18 cellular contexts compared by ENCODE assay signal in the genomic region with DNA sequence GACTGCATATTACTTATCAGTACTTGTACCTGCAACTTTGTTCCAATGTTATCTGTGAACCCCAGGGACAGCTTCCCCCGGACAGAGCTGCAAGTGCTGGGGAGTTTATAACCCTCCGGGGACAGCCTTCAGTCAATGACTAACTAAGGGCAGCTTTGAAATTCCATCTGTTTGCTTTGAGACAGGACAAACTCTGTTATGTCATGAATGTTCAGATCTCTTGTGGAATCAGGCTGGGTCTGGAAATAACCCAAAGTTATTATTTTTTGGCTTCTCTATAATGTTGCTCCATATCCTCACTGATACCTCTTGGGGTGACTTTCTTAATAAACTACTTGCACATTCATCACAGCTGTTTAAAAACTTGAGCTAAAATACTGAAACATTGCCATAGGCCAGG.
DNase-seq lines count a peak whose midpoint lies in the region; ATAC-seq, FAIRE-seq and TF ChIP-seq lines count a peak whose summit lies in the region.
"Had no signal": no experiment of that assay in that cellular context is flagged by ENCODE, and none has a peak within 500 bp of the region (broad histone marks: within the 10 kb centered on the region; RNA-seq: fewer than 3 reads in every experiment).

No MANE protein-coding gene starts in this region.

- ATAC-seq in A549 (no peak), IMR-90 (ENCODE audit: low read depth) (peak; percentile 21), GM19463 (IDR thresholded peaks at IDR 0.05; ENCODE audit: unreplicated experiment) (no peak)

- peaks cover 5 to 16% (median 8%) of the 10 kb centered on the region in 7 donors for H3K9me3 Mint-ChIP-seq in CD14-positive monocyte

- no peak overlapping the region for H2BK15ac ChIP-seq in IMR-90 (ENCODE audit: low read depth, low read length)

- 0% methylated on average over 2 of the region's 2 CpGs for WGBS in A549 (ENCODE audit: missing lambda C conversion rate)
- no CpG with 5 or more reads among the region's 2 CpGs for WGBS in IMR-90 (ENCODE audit: extremely low coverage in 2 of 2, insufficient read length in 1 of 2), 2 experiments
- 57% methylated on average over 2 of the region's 2 CpGs for whole genome bisulfite sequencing in esophagus muscularis mucosa

- no peak overlapping the region for H3K14ac ChIP-seq in IMR-90 (replicated peaks; ENCODE audit: low read depth, low read length)

- TF ChIP-seq CTCF in A549 (IDR thresholded peaks at IDR 0.05) (no peak), IMR-90 (conservative IDR thresholded peaks at IDR 0.05; ENCODE audit: low read depth, low read length) (no peak), esophagus muscularis mucosa (IDR thresholded peaks at IDR 0.05) (no peak), CD14-positive monocyte (IDR thresholded peaks at IDR 0.05) (no peak)

- H2BK120ac ChIP-seq in IMR-90 (ENCODE audit: low read depth, low read length) = no peak overlapping the region

- no peak overlapping the region for H2BK20ac ChIP-seq in IMR-90 (ENCODE audit: low read depth, low read length)

- H3K9ac ChIP-seq in IMR-90 (ENCODE audit: low read depth, low read length) = no peak overlapping the region

- no peak overlapping the region for H3K27ac Mint-ChIP-seq in CD14-positive monocyte
- H3K27ac Mint-ChIP-seq: CD4-positive, CD25-positive, alpha-beta regulatory T cell had no signal

- H3K36me3 ChIP-seq in IMR-90 (ENCODE audit: control insufficient read depth, insufficient read depth, low read length) = no peaks in the 10 kb centered on the region
- H3K36me3 ChIP-seq in esophagus muscularis mucosa = no peaks in the 10 kb centered on the region

- no peak for TF ChIP-seq EP300 in A549 (IDR thresholded peaks at IDR 0.05)
- TF ChIP-seq EP300 in esophagus muscularis mucosa (IDR thresholded peaks at IDR 0.05) = no peak

- no peak overlapping the region for H3K56ac ChIP-seq in IMR-90 (ENCODE audit: extremely low read depth, insufficient read depth, low read length)

- H3K4me3 ChIP-seq in A549 (no peak overlapping the region), IMR-90 (ENCODE audit: insufficient read depth, low read depth, low read length) (no peak overlapping the region), esophagus muscularis mucosa (no peak overlapping the region)

- H4K91ac ChIP-seq in IMR-90 (ENCODE audit: insufficient read depth, low read depth, low read length) = no peak overlapping the region

- H3K4me1 ChIP-seq in A549 = peaks cover 14% of the 10 kb centered on the region; the same call in 1 of the 3 replicates
- H3K4me1 ChIP-seq in IMR-90 (ENCODE audit: control insufficient read depth, insufficient read depth, low read length) = no peaks in the 10 kb centered on the region
- H3K4me1 ChIP-seq in esophagus muscularis mucosa = no peaks in the 10 kb centered on the region

- no peak overlapping the region for H3K23ac ChIP-seq in IMR-90 (ENCODE audit: low read depth, low read length)

- H3K9me3 ChIP-seq in A549 (peaks cover 33% of the 10 kb centered on the region), IMR-90 (ENCODE audit: control insufficient read depth, insufficient read depth, low read length) (peaks cover 3% of the 10 kb centered on the region), esophagus muscularis mucosa (peaks cover 0 to 10% (median 2%) of the 10 kb centered on the region in 4 donors)

- no peak for TF ChIP-seq POLR2A in A549 (IDR thresholded peaks at IDR 0.05; ENCODE audit: low read length)
- TF ChIP-seq POLR2A in IMR-90 (IDR thresholded peaks at IDR 0.05; ENCODE audit: low read depth, low read length) = no peak
- TF ChIP-seq POLR2A in esophagus muscularis mucosa (IDR thresholded peaks at IDR 0.05; ENCODE audit: low read depth) = no peak

- no peak overlapping the region for H2BK5ac ChIP-seq in IMR-90 (ENCODE audit: low read depth, low read length, poor library complexity, severe bottlenecking)

- no TSS peak for BruUV-seq in IMR-90 (replicated peaks; lab: Mats Ljungman, UMichigan)

- no peak for FAIRE-seq in A549 (lab: Jason Lieb, UNC)
- FAIRE-seq: H1 had no signal

- no peaks in the 10 kb centered on the region for H4K20me1 ChIP-seq in IMR-90 (ENCODE audit: insufficient read depth, low read length)

- no peaks in the 10 kb centered on the region for H3K9me1 ChIP-seq in IMR-90 (ENCODE audit: insufficient read depth, low read length)

- no peak for TF ChIP-seq RAD21 in A549 (conservative IDR thresholded peaks at IDR 0.05 in 1 of 2, IDR thresholded peaks at IDR 0.05 in 1 of 2)
- no peak for TF ChIP-seq RAD21 in IMR-90 (IDR thresholded peaks at IDR 0.05; ENCODE audit: low read length)

- H3K4me2 ChIP-seq in A549 (peak overlapping the region; percentile 13; the same call in 2 of the 3 replicates), IMR-90 (ENCODE audit: low read depth, low read length) (no peak overlapping the region)

- H2AFZ ChIP-seq in IMR-90 (replicated peaks; ENCODE audit: low read length, poor library complexity) = no peak overlapping the region

- H3K18ac ChIP-seq in IMR-90 (ENCODE audit: low read depth, low read length) = no peak overlapping the region

- no peak overlapping the region for H3K4ac ChIP-seq in IMR-90 (ENCODE audit: low read depth, low read length)

- no peak overlapping the region for H4K8ac ChIP-seq in IMR-90 (ENCODE audit: low read depth in 2 of 2, low read length in 2 of 2)

- H4K5ac ChIP-seq in IMR-90 (ENCODE audit: low read depth, low read length) = no peak overlapping the region

- H2AK9ac ChIP-seq in IMR-90 (replicated peaks; ENCODE audit: low read depth, low read length, poor library complexity) = no peak overlapping the region

- intact Hi-C loops in IMR-90 (cut with micrococcal nuclease) = no loop called here
- intact Hi-C loops in esophagus muscularis mucosa (cut with DNase I) = no loop called here
- intact Hi-C loops in CD14-positive monocyte (cut with micrococcal nuclease) = no loop called here

- dilution Hi-C loops in IMR-90 (cut with HindIII; ENCODE audit: low sequenced_read_pairs, unreplicated experiment) = no loop called here

- H3K36me3 Mint-ChIP-seq in CD14-positive monocyte = no peaks in the 10 kb centered on the region
- H3K36me3 Mint-ChIP-seq: CD4-positive, CD25-positive, alpha-beta regulatory T cell had no signal

- H3K27me3 ChIP-seq in IMR-90 (ENCODE audit: control insufficient read depth, insufficient read depth, low read length) (no peaks in the 10 kb centered on the region), esophagus muscularis mucosa (no peaks in the 10 kb centered on the region)

- CTCF ChIA-PET in A549 (lab: Yijun Ruan, JAX) (interaction anchor here (1.6 kb wide), 1 partner anchor 587 kb away, joined by 4 read pairs; no protein-coding TSS in a partner anchor), IMR-90 (lab: Yijun Ruan, JAX) (interaction anchor here (0.8 kb wide), 1 partner anchor 477 kb away, joined by 3 read pairs; no protein-coding TSS in a partner anchor)

- POLR2A ChIA-PET in A549 (lab: Yijun Ruan, JAX) = no interaction called here
- POLR2A ChIA-PET in IMR-90 (lab: Charles Lee; ENCODE audit: unreplicated experiment) = interaction anchor here (0.6 kb wide), 1 partner anchor 580 kb away, joined by 5 read pairs; no protein-coding TSS in a partner anchor

- peak in 1 of 2 experiments; percentile 19 for DNase-seq in A549 (ENCODE audit: low read depth in 1 of 2, low spot score in 1 of 2)
- peak; percentile 5 for DNase-seq in IMR-90
- DNase-seq in esophagus muscularis mucosa (ENCODE audit: extremely low spot score) = peak; percentile 60
- DNase-seq in myocyte (ENCODE audit: low read depth) = peak; percentile 34
- no peak for DNase-seq in activated CD8-positive, alpha-beta memory T cell treated with anti-CD3 and anti-CD28 coated beads for 24 hours
- no peak for DNase-seq in CD14-positive monocyte (ENCODE audit: low spot score)
- no peak for DNase-seq in NCI-H2081 treated with DMSO at 0.1 percent for 48 hours (lab: John Stamatoyannopoulos, UW)
- DNase-seq: 8988T; CD4-positive, CD25-positive, alpha-beta regulatory T cell; DMS79 treated with DMSO at 0.1 percent for 48 hours; GDM1; Kasumi-1; NCI-H1436; NCI-H345; NCI-H69; NK-92 treated with Interleukin-12 subunit alpha and Interleukin-12 subunit beta, amount 100 ng/mL, for 24 hours had no signal

- H3K27ac ChIP-seq in A549 (peak overlapping the region; percentile 30 to 38; a peak in 3 of 6 replicates), IMR-90 (ENCODE audit: insufficient read depth, low read length) (no peak overlapping the region), esophagus muscularis mucosa (replicated peaks in 1 of 4) (no peak overlapping the region)

- no peaks in the 10 kb centered on the region for H3K4me1 Mint-ChIP-seq in CD14-positive monocyte
- H3K4me1 Mint-ChIP-seq: CD4-positive, CD25-positive, alpha-beta regulatory T cell had no signal

- no peak overlapping the region for H2AK5ac ChIP-seq in IMR-90 (ENCODE audit: low read depth, low read length)

- H3K4me3 Mint-ChIP-seq in CD14-positive monocyte = no peak overlapping the region
- H3K4me3 Mint-ChIP-seq: CD4-positive, CD25-positive, alpha-beta regulatory T cell had no signal

- peaks cover 0 to 1% (median 0%) of the 10 kb centered on the region in 3 donors for H3K27me3 Mint-ChIP-seq in CD14-positive monocyte (ENCODE audit: low read depth in 3 of 3)
- H3K27me3 Mint-ChIP-seq: CD4-positive, CD25-positive, alpha-beta regulatory T cell had no signal

- no peaks in the 10 kb centered on the region for H3K79me1 ChIP-seq in IMR-90 (ENCODE audit: low read depth in 1 of 2, low read length in 2 of 2)

- in situ Hi-C loops in IMR-90 (cut with MboI; ENCODE audit: low sequenced_read_pairs) = no loop called here

TF ChIP-seq in A549, 52 proteins besides CTCF, POLR2A, EP300 and RAD21:
- TF ChIP-seq, protein P1, sequence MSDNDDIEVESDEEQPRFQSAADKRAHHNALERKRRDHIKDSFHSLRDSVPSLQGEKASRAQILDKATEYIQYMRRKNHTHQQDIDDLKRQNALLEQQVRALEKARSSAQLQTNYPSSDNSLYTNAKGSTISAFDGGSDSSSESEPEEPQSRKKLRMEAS (IDR thresholded peaks at IDR 0.05) = no peak

TF ChIP-seq in IMR-90, 13 proteins besides CTCF, POLR2A, EP300 and RAD21:
- TF ChIP-seq FOS (IDR thresholded peaks at IDR 0.05; ENCODE audit: low read depth, low read length) = no peak
TF ChIP-seq in IMR-90: peak in this region for 0.

Comparison
In these comparisons a context has a peak if more than half of its experiments do, and no peak if none do; other contexts are left out.
1. DNase-seq: peak in IMR-90 (single experiment), esophagus muscularis mucosa (single experiment) and myocyte (single experiment); none in activated CD8-positive, alpha-beta memory T cell treated with anti-CD3 and anti-CD28 coated beads for 24 hours (single experiment), CD14-positive monocyte (single experiment) and NCI-H2081 treated with DMSO at 0.1 percent for 48 hours (single experiment).
2. H3K27ac ChIP-seq: peak in A549 (2 of 2); none in IMR-90 (single experiment) and esophagus muscularis mucosa (0 of 4).